In genomic region chr19:44738161-44738535, GRCh38 we compare ENCODE assay signal across 1 cellular context.
TF ChIP-seq lines count a peak whose summit lies in the region.

No MANE protein-coding gene starts in this region.

TF ChIP-seq in K562, 482 proteins besides CTCF, POLR2A, EP300 and RAD21:
- TF ChIP-seq SIRT6 (IDR thresholded peaks at IDR 0.05; ENCODE audit: low read depth, low read length) (no peak), SMARCA5 (IDR thresholded peaks at IDR 0.05) (no peak), MXI1 (IDR thresholded peaks at IDR 0.05; ENCODE audit: low read depth, low read length) (no peak), TARDBP (IDR thresholded peaks at IDR 0.05) (no peak), KDM2B (CRISPR knock-in tag; IDR thresholded peaks at IDR 0.05) (no peak), TFAP4 (CRISPR knock-in tag; IDR thresholded peaks at IDR 0.05; ENCODE audit: borderline replicate concordance) (no peak), ZFP36 (IDR thresholded peaks at IDR 0.05; ENCODE audit: low read depth, low read length, partially characterized antibody) (peak; percentile 82)
TF ChIP-seq in K562: peak in this region for 1.
